22 cellular contexts compared by ENCODE assay signal in the genomic region with DNA sequence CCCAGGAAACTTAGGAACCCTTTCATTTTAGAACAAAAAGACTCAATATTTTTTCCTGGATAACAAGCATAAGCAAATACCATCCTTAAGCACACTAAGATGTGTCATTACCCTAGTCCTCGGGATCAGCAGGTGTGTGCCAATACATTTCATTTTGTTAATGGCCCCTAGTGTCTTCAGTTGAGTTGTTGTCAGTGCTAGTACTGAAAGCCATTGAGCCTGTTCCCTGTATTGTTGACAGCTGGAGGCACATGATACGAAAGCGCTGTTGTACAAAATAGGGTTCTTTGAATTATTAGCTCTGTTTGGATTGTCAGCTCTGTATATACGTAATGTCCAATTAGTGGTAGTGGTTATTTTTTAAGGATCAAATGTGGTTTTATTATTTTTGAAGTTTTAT. TPM values are rescaled to one million over a fixed set of nuclear protein-coding genes. Genes with fewer than 3 reads are reported as not detected.
DNase-seq lines count a peak whose midpoint lies in the region; ATAC-seq and TF ChIP-seq lines count a peak whose summit lies in the region.
"Had no signal": no experiment of that assay in that cellular context is flagged by ENCODE, and none has a peak within 500 bp of the region (broad histone marks: within the 10 kb centered on the region; RNA-seq: fewer than 3 reads in every experiment).

No MANE protein-coding gene starts in this region.

- H2BK12ac ChIP-seq in mesenchymal stem cell (ENCODE audit: low read length in 2 of 2), result no peak overlapping the region

- H3K4me3 ChIP-seq in osteoblast (ENCODE audit: insufficient read depth, low read length), result no peak overlapping the region
- no peak overlapping the region for H3K4me3 ChIP-seq in mesenchymal stem cell (ENCODE audit: insufficient read depth in 1 of 2, low read depth in 1 of 2, low read length in 2 of 2)
- H3K4me3 ChIP-seq: adrenal gland, GM23248, sigmoid colon, testis had no signal

- H4K8ac ChIP-seq in mesenchymal stem cell (ENCODE audit: low read length), result no peak overlapping the region

- H3K36me3 ChIP-seq in osteoblast (ENCODE audit: insufficient read depth, low read length) (peaks cover 60% of the 10 kb centered on the region), mesenchymal stem cell (ENCODE audit: control insufficient read depth in 1 of 2, insufficient read depth in 2 of 2, low read depth in 1 of 2, low read length in 2 of 2) (peaks cover 10 to 87% of the 10 kb centered on the region in 2 experiments)

- no peak overlapping the region for H2BK120ac ChIP-seq in mesenchymal stem cell (ENCODE audit: low read depth, low read length)

- H2AFZ ChIP-seq in osteoblast (ENCODE audit: low read length) (no peak overlapping the region), mesenchymal stem cell (ENCODE audit: low read depth, low read length) (no peak overlapping the region)
- H2AFZ ChIP-seq: GM23248 had no signal

- peak overlapping the region in 1 of 2 experiments; percentile 55 for H3K14ac ChIP-seq in mesenchymal stem cell (ENCODE audit: low read length in 2 of 2)

- peaks cover 19% of the 10 kb centered on the region for H4K20me1 ChIP-seq in osteoblast (ENCODE audit: insufficient read depth, low read length)

- no peaks in the 10 kb centered on the region for H3K4me1 ChIP-seq in osteoblast (ENCODE audit: insufficient read depth, low read length)
- H3K4me1 ChIP-seq in mesenchymal stem cell (ENCODE audit: control insufficient read depth, insufficient read depth, low read depth, low read length), result no peaks in the 10 kb centered on the region
- H3K4me1 ChIP-seq: sigmoid colon, testis had no signal

- H3K27me3 ChIP-seq in osteoblast (ENCODE audit: insufficient read depth, low read length), result no peaks in the 10 kb centered on the region
- no peaks in the 10 kb centered on the region for H3K27me3 ChIP-seq in mesenchymal stem cell (ENCODE audit: control insufficient read depth in 1 of 2, insufficient read depth in 1 of 2, low read length in 2 of 2)
- H3K27me3 ChIP-seq: adrenal gland, sigmoid colon, testis had no signal

- H3K27ac ChIP-seq in osteoblast (ENCODE audit: low read depth, low read length), result no peak overlapping the region
- no peak overlapping the region for H3K27ac ChIP-seq in mesenchymal stem cell (ENCODE audit: low read length, poor library complexity, severe bottlenecking)
- H3K27ac ChIP-seq: GM23248, RWPE1, sigmoid colon, testis had no signal

- no peak overlapping the region for H3K9ac ChIP-seq in mesenchymal stem cell (ENCODE audit: low read length)
- H3K9ac ChIP-seq: GM23248 had no signal

- H4K91ac ChIP-seq in mesenchymal stem cell (ENCODE audit: low read length), result no peak overlapping the region

- peaks cover 71% of the 10 kb centered on the region for H3K79me2 ChIP-seq in osteoblast (ENCODE audit: insufficient read depth, low read length)

- H3K9me3 ChIP-seq in osteoblast (ENCODE audit: low read depth, low read length) (no peaks in the 10 kb centered on the region), mesenchymal stem cell (ENCODE audit: control insufficient read depth, low read length) (no peaks in the 10 kb centered on the region)
- H3K9me3 ChIP-seq: adrenal gland, sigmoid colon, testis had no signal

- no peak overlapping the region for H3K4me2 ChIP-seq in osteoblast (ENCODE audit: insufficient read depth, low read length)
- no peak overlapping the region for H3K4me2 ChIP-seq in mesenchymal stem cell (ENCODE audit: low read length, poor library complexity, severe bottlenecking)

- no peak overlapping the region for H3K18ac ChIP-seq in mesenchymal stem cell (ENCODE audit: low read depth in 1 of 2, low read length in 2 of 2)

- WGBS in mesenchymal stem cell, result 95% methylated on average over 3 of the region's 4 CpGs

- no peak overlapping the region for H2AK5ac ChIP-seq in mesenchymal stem cell (ENCODE audit: low read length, severe bottlenecking)

- no peak overlapping the region for H2BK15ac ChIP-seq in mesenchymal stem cell (ENCODE audit: low read depth, poor library complexity, severe bottlenecking)

- in situ Hi-C loops in SK-MEL-5 (cut with HindIII; ENCODE audit: low pct_unique_long_range_greater_than_20kb, low sequenced_read_pairs), result no loop called here

- ATAC-seq in HG03571 (IDR thresholded peaks at IDR 0.05; ENCODE audit: unreplicated experiment), result no peak
- ATAC-seq: activated CD8-positive, alpha-beta T cell treated with anti-CD3 and anti-CD28 coated beads for 36 hours; naive thymus-derived CD4-positive, alpha-beta T cell had no signal

- H3K79me1 ChIP-seq in mesenchymal stem cell (replicated peaks; ENCODE audit: low read length, poor library complexity, severe bottlenecking), result peaks cover 15% of the 10 kb centered on the region

- H3K4ac ChIP-seq in mesenchymal stem cell (ENCODE audit: low read depth in 1 of 2, low read length in 2 of 2), result no peak overlapping the region

- no peak overlapping the region for H3K23ac ChIP-seq in mesenchymal stem cell (ENCODE audit: low read length in 2 of 2)

- TF ChIP-seq CTCF in osteoblast (IDR thresholded peaks at IDR 0.05; ENCODE audit: extremely low read depth, low read depth, low read length), result no peak

- H2BK5ac ChIP-seq in mesenchymal stem cell (ENCODE audit: low read depth, low read length, poor library complexity, severe bottlenecking), result no peak overlapping the region

- peak; percentile 66 for DNase-seq in NCI-H2171 treated with DMSO at 0.1 percent for 48 hours (lab: John Stamatoyannopoulos, UW)
- DNase-seq in NCI-H2171 (lab: John Stamatoyannopoulos, UW), result no peak
- peak; percentile 96 for DNase-seq in NCI-H146 treated with DMSO at 0.1 percent for 48 hours (lab: John Stamatoyannopoulos, UW; ENCODE audit: unreplicated experiment)
- peak; percentile 88 for DNase-seq in SK-MEL-5 (ENCODE audit: low read depth, low spot score)
- DNase-seq in osteoblast (ENCODE audit: insufficient read length, low spot score, missing footprints), result peak; percentile 13
- no peak for DNase-seq in mesenchymal stem cell
- DNase-seq in effector CD8-positive, alpha-beta T cell (lab: John Stamatoyannopoulos, UW), result no peak
- DNase-seq: activated CD4-positive, CD25-positive, alpha-beta regulatory T cell; activated CD8-positive, alpha-beta T cell treated with anti-CD3 and anti-CD28 coated beads for 36 hours; activated gamma-delta T cell treated with Interleukin-2 at 50 U/mL for 16 hours; adrenal gland; GM23248; MM.1S; naive thymus-derived CD4-positive, alpha-beta T cell; NCI-H226; sigmoid colon; T1000; testis had no signal

RNA-seq across cellular contexts. Expression of a gene that starts 29.5 kb away (rescaled TPM):
- total RNA-seq in SK-MEL-5 (2014; rRNA removed; shearing (Covaris generic)), result 329 and 333 TPM in 2 replicates
- polyA plus RNA-seq in SK-MEL-5 (2015; cell fraction: cytosol; rRNA removed), result 186 and 227 TPM in 2 replicates
- 53.8 and 54.1 TPM in 2 replicates for polyA plus RNA-seq in SK-MEL-5 (2015; cell fraction: nucleus; rRNA removed)
- 277 and 316 TPM in 2 replicates for total RNA-seq in osteoblast
- polyA plus RNA-seq in mesenchymal stem cell (2013, experiment 1 of 2), result 185 TPM
- polyA plus RNA-seq in mesenchymal stem cell (2013, experiment 2 of 2), result 192 TPM

RNA-seq across cellular contexts. Expression of a gene that starts 57.5 kb away (rescaled TPM):
- total RNA-seq in SK-MEL-5 (2014; rRNA removed; shearing (Covaris generic)), result not detected in 2 replicates
- not detected in 2 replicates for polyA plus RNA-seq in SK-MEL-5 (2015; cell fraction: cytosol; rRNA removed)
- polyA plus RNA-seq in SK-MEL-5 (2015; cell fraction: nucleus; rRNA removed), result not detected in 2 replicates
- total RNA-seq in osteoblast, result 0.29 and 0.36 TPM in 2 replicates
- polyA plus RNA-seq in mesenchymal stem cell (2013, experiment 1 of 2), result 0.15 TPM
- 0.26 TPM for polyA plus RNA-seq in mesenchymal stem cell (2013, experiment 2 of 2)
- total RNA-seq: activated CD8-positive, alpha-beta T cell treated with anti-CD3 and anti-CD28 coated beads for 36 hours; endothelial cell of umbilical vein; GM23248; sigmoid colon had no signal
- polyA plus RNA-seq: GM23248; keratinocyte; naive thymus-derived CD4-positive, alpha-beta T cell had no signal

Comparison
In these comparisons a context has a peak if more than half of its experiments do, and no peak if none do; other contexts are left out.
1. DNase-seq: peak in NCI-H2171 treated with DMSO at 0.1 percent for 48 hours (single experiment), NCI-H146 treated with DMSO at 0.1 percent for 48 hours (single experiment), SK-MEL-5 (single experiment) and osteoblast (single experiment); none in NCI-H2171 (single experiment), mesenchymal stem cell (single experiment) and effector CD8-positive, alpha-beta T cell (single experiment).